ENCODE assay signal across 15 cellular contexts in the genomic region with DNA sequence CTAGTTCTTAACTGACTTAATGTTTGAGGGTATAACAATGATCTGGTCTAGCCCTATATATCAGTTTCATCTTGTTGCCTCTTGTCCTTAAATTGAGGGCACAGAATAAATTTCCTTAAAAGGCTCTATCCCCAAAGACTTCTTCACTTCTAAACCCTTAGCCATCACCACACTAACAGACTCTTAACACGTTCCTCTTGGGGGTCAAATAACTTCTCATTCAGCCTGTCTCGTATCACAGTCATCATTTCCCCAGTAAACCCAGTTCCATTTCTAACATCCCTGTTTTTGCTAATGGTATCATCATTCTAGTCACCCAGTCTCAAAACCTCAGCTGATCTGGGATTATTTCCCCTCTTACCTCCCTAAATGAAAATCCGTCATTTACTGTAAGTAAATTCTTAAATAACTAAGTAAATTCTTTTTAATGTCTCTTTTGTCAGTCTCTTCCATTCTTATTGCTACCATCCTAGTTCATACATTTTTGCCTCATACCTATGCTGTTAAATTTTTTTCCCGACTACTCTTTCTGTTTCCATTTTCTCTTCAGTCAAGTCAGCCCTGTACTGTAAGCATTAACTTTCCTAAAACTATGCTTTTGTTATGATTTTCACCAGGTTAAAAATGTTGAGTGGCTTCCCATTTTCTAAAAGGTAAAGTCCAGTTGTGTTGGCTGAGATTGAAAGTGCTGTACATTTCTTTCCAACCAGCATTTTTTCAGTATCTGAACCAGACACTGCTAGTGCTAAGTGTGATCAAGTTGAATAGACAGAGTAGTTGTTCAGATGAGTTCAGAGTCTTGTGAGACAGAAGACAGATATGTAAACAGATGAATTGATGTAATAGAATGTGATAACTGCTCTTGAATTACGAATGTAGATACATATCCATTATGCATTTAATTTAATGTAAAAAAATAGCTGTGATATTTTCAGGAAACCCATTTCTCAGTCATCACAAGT. TPM values are rescaled to one million over a fixed set of nuclear protein-coding genes. Genes with fewer than 3 reads are reported as not detected.
DNase-seq lines count a peak whose midpoint lies in the region; ATAC-seq, FAIRE-seq and TF ChIP-seq lines count a peak whose summit lies in the region.
"Had no signal": no experiment of that assay in that cellular context is flagged by ENCODE, and none has a peak within 500 bp of the region (broad histone marks: within the 10 kb centered on the region; RNA-seq: fewer than 3 reads in every experiment).

No MANE protein-coding gene starts in this region.

- H3K27me3 ChIP-seq in foreskin keratinocyte (no peaks in the 10 kb centered on the region), esophagus squamous epithelium (no peaks in the 10 kb centered on the region)
- H3K27me3 ChIP-seq: BLaER1 had no signal

- H3K4me1 ChIP-seq in foreskin keratinocyte (peaks cover 23% of the 10 kb centered on the region), esophagus squamous epithelium (peaks cover 8 to 83% (median 27%) of the 10 kb centered on the region in 3 donors)

- no peaks in the 10 kb centered on the region for H3K36me3 ChIP-seq in esophagus squamous epithelium
- H3K36me3 ChIP-seq: BLaER1 had no signal

- ATAC-seq in GM21825 (IDR thresholded peaks at IDR 0.05; ENCODE audit: unreplicated experiment) (peak; percentile 53), foreskin keratinocyte (no peak), HG03175 (IDR thresholded peaks at IDR 0.05; ENCODE audit: unreplicated experiment) (no peak)
- ATAC-seq: K562 had no signal

- no peak for TF ChIP-seq CTCF in foreskin keratinocyte (conservative IDR thresholded peaks at IDR 0.05)
- no peak for TF ChIP-seq CTCF in esophagus squamous epithelium (IDR thresholded peaks at IDR 0.05)

- no peaks in the 10 kb centered on the region for H3K9me3 ChIP-seq in esophagus squamous epithelium
- H3K9me3 ChIP-seq: BLaER1 had no signal

- no peak for TF ChIP-seq POLR2A in esophagus squamous epithelium (IDR thresholded peaks at IDR 0.05)

- H3K4me3 ChIP-seq in esophagus squamous epithelium: no peak overlapping the region
- H3K4me3 ChIP-seq: BLaER1, K562 had no signal

- DNase-seq in ELR (ENCODE audit: low read depth) (peak; percentile 77), NCI-H226 (peak; percentile 20), foreskin keratinocyte (no peak), RCC 7860 (ENCODE audit: low spot score) (no peak), esophagus squamous epithelium (lab: John Stamatoyannopoulos, UW) (no peak), nucleus accumbens (lab: John Stamatoyannopoulos, UW) (no peak)
- DNase-seq: aorta; NCI-H2029; stimulated activated CD4-positive, alpha-beta T cell treated with anti-CD3 and anti-CD28 coated beads, Interleukin-4, amount 100 ng/mL, for 24 hours; substantia nigra; T1000 had no signal

- FAIRE-seq in RCC 7860 (lab: Jason Lieb, UNC): no peak
- FAIRE-seq: K562 had no signal

- intact Hi-C loops in esophagus squamous epithelium (cut with DNase I): no loop called here

- peak overlapping the region; percentile 51 for H3K27ac ChIP-seq in foreskin keratinocyte
- no peak overlapping the region for H3K27ac ChIP-seq in esophagus squamous epithelium
- H3K27ac ChIP-seq: BLaER1 had no signal

- WGBS in esophagus squamous epithelium, 2 donors: 77 to 87% methylated on average over 5 of the region's 5 CpGs

RNA-seq across cellular contexts. Expression of gene CTTNBP2NL, which starts 6.9 kb away (rescaled TPM):
- total RNA-seq in foreskin keratinocyte: 23.7 and 23.8 TPM in 2 replicates
- 6.1 and 6.7 TPM in 2 replicates for polyA plus RNA-seq in foreskin keratinocyte
- 10 to 100 TPM; 19.6 to 26.3 (median 22.8) TPM for total RNA-seq in esophagus squamous epithelium

Comparison
In these comparisons a context has a peak if more than half of its experiments do, and no peak if none do; other contexts are left out.
1. DNase-seq: peak in ELR (single experiment) and NCI-H226 (single experiment); none in foreskin keratinocyte (0 of 2), RCC 7860 (single experiment), esophagus squamous epithelium (single experiment) and nucleus accumbens (0 of 56).